Comparison of ENCODE assay signal across 1 cellular context in the genomic region with DNA sequence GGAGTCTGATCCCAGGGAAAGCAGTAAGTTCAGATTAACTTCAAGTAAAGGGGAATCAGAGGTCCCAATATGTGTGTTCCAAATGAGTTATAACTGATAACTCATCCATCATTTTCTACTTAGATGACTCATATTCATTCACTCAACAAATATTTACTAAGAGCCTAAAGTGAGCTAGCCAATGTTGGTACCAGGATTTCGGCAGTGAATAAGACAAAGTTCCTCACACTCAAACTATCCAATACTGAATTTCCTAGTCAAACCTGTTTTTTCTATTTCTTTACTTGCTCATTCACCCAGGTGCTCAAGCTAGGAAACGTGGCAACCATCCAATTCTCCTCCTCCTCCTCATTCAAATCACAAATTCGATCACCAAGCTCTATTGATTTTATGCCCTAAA.
TF ChIP-seq lines count a peak whose summit lies in the region.

No MANE protein-coding gene starts in this region.

TF ChIP-seq in endothelial cell of umbilical vein, 7 proteins besides CTCF, POLR2A, EP300 and RAD21 (continued from another document):
- TF ChIP-seq EZH2 (IDR thresholded peaks at IDR 0.05; ENCODE audit: borderline replicate concordance, low read depth, low read length, severe bottlenecking) (no peak), POLR2AphosphoS5 (IDR thresholded peaks at IDR 0.05; ENCODE audit: insufficient read depth, low read depth, low read length) (no peak), MYC (IDR thresholded peaks at IDR 0.05; ENCODE audit: low read depth, low read length) (no peak), JUN (IDR thresholded peaks at IDR 0.05; ENCODE audit: borderline replicate concordance, insufficient read depth, insufficient read length, low read depth) (peak; percentile 20)
- TF ChIP-seq, protein P1, sequence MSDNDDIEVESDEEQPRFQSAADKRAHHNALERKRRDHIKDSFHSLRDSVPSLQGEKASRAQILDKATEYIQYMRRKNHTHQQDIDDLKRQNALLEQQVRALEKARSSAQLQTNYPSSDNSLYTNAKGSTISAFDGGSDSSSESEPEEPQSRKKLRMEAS (IDR thresholded peaks at IDR 0.05; ENCODE audit: insufficient read depth, insufficient read length): no peak
